Comparison of ENCODE assay signal across 13 cellular contexts in genomic region chr16:17272716-17273115, GRCh38.
DNase-seq lines count a peak whose midpoint lies in the region; ATAC-seq and TF ChIP-seq lines count a peak whose summit lies in the region.
"Had no signal": no experiment of that assay in that cellular context is flagged by ENCODE, and none has a peak within 500 bp of the region (broad histone marks: within the 10 kb centered on the region; RNA-seq: fewer than 3 reads in every experiment).

No MANE protein-coding gene starts in this region.

- WGBS in hepatocyte (ENCODE audit: low lambda C conversion rate, missing lambda C conversion rate): 86% methylated on average over 10 of the region's 10 CpGs
- WGBS in stomach, 5 donors: 76 to 85% (median 78%) methylated on average over 8 to 10 of the region's 10 CpGs

- no peaks in the 10 kb centered on the region for H3K9me2 ChIP-seq in hepatocyte (replicated peaks; ENCODE audit: insufficient read depth)

- intact Hi-C loops in stomach (cut with DNase I; ENCODE audit: low total_unique reads): no loop called here

- TF ChIP-seq CTCF in hepatocyte (IDR thresholded peaks at IDR 0.05; ENCODE audit: poor library complexity): no peak
- TF ChIP-seq CTCF in stomach (IDR thresholded peaks at IDR 0.05): no peak

- peaks cover 2% of the 10 kb centered on the region for H3K36me3 Mint-ChIP-seq in activated naive CD8-positive, alpha-beta T cell treated with anti-CD3 and anti-CD28 coated beads for 36 hours

- H3K27me3 ChIP-seq in hepatocyte: no peaks in the 10 kb centered on the region
- H3K27me3 ChIP-seq in stomach: no peaks in the 10 kb centered on the region
- H3K27me3 ChIP-seq: vagina had no signal

- no peaks in the 10 kb centered on the region for H3K27me3 Mint-ChIP-seq in activated naive CD8-positive, alpha-beta T cell treated with anti-CD3 and anti-CD28 coated beads for 36 hours
- H3K27me3 Mint-ChIP-seq: central memory CD8-positive, alpha-beta T cell had no signal

- H3K4me1 ChIP-seq in hepatocyte (ENCODE audit: insufficient read depth) (peaks cover 42% of the 10 kb centered on the region), stomach (peaks cover 47 to 72% (median 58%) of the 10 kb centered on the region in 4 donors)

- no peaks in the 10 kb centered on the region for H4K20me1 ChIP-seq in hepatocyte (ENCODE audit: insufficient read depth, poor library complexity, severe bottlenecking)

- peak overlapping the region; percentile 67 for H3K27ac ChIP-seq in hepatocyte
- H3K27ac ChIP-seq in stomach: peak overlapping the region; percentile 64 to 89 (median 75)
- H3K27ac ChIP-seq: left ventricle myocardium inferior, psoas muscle, vagina had no signal

- no peak overlapping the region for H3K4me3 ChIP-seq in hepatocyte
- H3K4me3 ChIP-seq in stomach: no peak overlapping the region
- H3K4me3 ChIP-seq: left ventricle myocardium inferior, psoas muscle, vagina had no signal

- peaks cover 23% of the 10 kb centered on the region for H3K79me2 ChIP-seq in hepatocyte

- H2AFZ ChIP-seq in hepatocyte: no peak overlapping the region

- no peaks in the 10 kb centered on the region for H3K9me3 Mint-ChIP-seq in activated naive CD8-positive, alpha-beta T cell treated with anti-CD3 and anti-CD28 coated beads for 36 hours
- H3K9me3 Mint-ChIP-seq: central memory CD8-positive, alpha-beta T cell had no signal

- no peaks in the 10 kb centered on the region for H3K36me3 ChIP-seq in hepatocyte (replicated peaks; ENCODE audit: insufficient read depth, low read depth)
- no peaks in the 10 kb centered on the region for H3K36me3 ChIP-seq in stomach
- H3K36me3 ChIP-seq: left ventricle myocardium inferior, vagina had no signal

- H3K27ac Mint-ChIP-seq in activated naive CD8-positive, alpha-beta T cell treated with anti-CD3 and anti-CD28 coated beads for 36 hours: peak overlapping the region; percentile 54

- no peak for ATAC-seq in HG03280 (IDR thresholded peaks at IDR 0.05; ENCODE audit: unreplicated experiment)
- ATAC-seq: psoas muscle had no signal

- no peak overlapping the region for H3K4me3 Mint-ChIP-seq in activated naive CD8-positive, alpha-beta T cell treated with anti-CD3 and anti-CD28 coated beads for 36 hours
- H3K4me3 Mint-ChIP-seq: central memory CD8-positive, alpha-beta T cell had no signal

- no peak overlapping the region for H3K4me2 ChIP-seq in hepatocyte

- peaks cover 36% of the 10 kb centered on the region for H3K4me1 Mint-ChIP-seq in activated naive CD8-positive, alpha-beta T cell treated with anti-CD3 and anti-CD28 coated beads for 36 hours

- TF ChIP-seq EP300 in stomach (IDR thresholded peaks at IDR 0.05): no peak

- H3K9me3 ChIP-seq in hepatocyte (ENCODE audit: low read depth) (no peaks in the 10 kb centered on the region), stomach (no peaks in the 10 kb centered on the region)
- H3K9me3 ChIP-seq: left ventricle myocardium inferior, psoas muscle, vagina had no signal

- no peak for TF ChIP-seq POLR2A in stomach (IDR thresholded peaks at IDR 0.05)

- DNase-seq in activated T-cell treated with anti-CD3 and anti-CD28 coated beads, Interleukin-2, amount 50 U/mL, for 48 hours: peak; percentile 20 to 21
- DNase-seq in activated T-cell treated with anti-CD3 and anti-CD28 coated beads, Interleukin-2, amount 50 U/mL, for 1 hour: no peak
- no peak for DNase-seq in activated naive CD8-positive, alpha-beta T cell treated with anti-CD3 and anti-CD28 coated beads for 36 hours
- DNase-seq in hepatocyte (ENCODE audit: low spot score) (no peak), stomach (no peak), NCI-H146 (lab: John Stamatoyannopoulos, UW) (no peak), foreskin melanocyte (no peak)
- DNase-seq: left ventricle myocardium inferior, NCI-H345, psoas muscle had no signal

Comparison
In these comparisons a context has a peak if more than half of its experiments do, and no peak if none do; other contexts are left out.
1. DNase-seq: peak in activated T-cell treated with anti-CD3 and anti-CD28 coated beads, Interleukin-2, amount 50 U/mL, for 48 hours (2 of 2); none in activated T-cell treated with anti-CD3 and anti-CD28 coated beads, Interleukin-2, amount 50 U/mL, for 1 hour (single experiment), activated naive CD8-positive, alpha-beta T cell treated with anti-CD3 and anti-CD28 coated beads for 36 hours (single experiment), hepatocyte (single experiment), stomach (single experiment), NCI-H146 (single experiment) and foreskin melanocyte (single experiment).